In genomic region chr5:134127376-134127861, GRCh38 we compare ENCODE assay signal across 9 cellular contexts. TPM values are rescaled to one million over a fixed set of nuclear protein-coding genes. Genes with fewer than 3 reads are reported as not detected.
DNase-seq lines count a peak whose midpoint lies in the region; ATAC-seq and TF ChIP-seq lines count a peak whose summit lies in the region.
"Had no signal": no experiment of that assay in that cellular context is flagged by ENCODE, and none has a peak within 500 bp of the region (broad histone marks: within the 10 kb centered on the region; RNA-seq: fewer than 3 reads in every experiment).

No MANE protein-coding gene starts in this region.

- H3K4me1 ChIP-seq in colonic mucosa, result no peaks in the 10 kb centered on the region

- ATAC-seq in GM18520 (IDR thresholded peaks at IDR 0.05; ENCODE audit: unreplicated experiment) (peak; percentile 44), HG03175 (IDR thresholded peaks at IDR 0.05; ENCODE audit: unreplicated experiment) (peak; percentile 56)

- H3K27me3 Mint-ChIP-seq in neural crest cell (ENCODE audit: low read depth), result no peaks in the 10 kb centered on the region

- H3K4me3 ChIP-seq in colonic mucosa, result no peak overlapping the region

- no peaks in the 10 kb centered on the region for H3K36me3 Mint-ChIP-seq in neural crest cell (ENCODE audit: low read depth)

- intact Hi-C loops in colonic mucosa (cut with DNase I), result no loop called here

- DNase-seq in astrocyte of the hippocampus (ENCODE audit: low read depth, low spot score) (peak; percentile 91), neural crest cell (ENCODE audit: low read depth, low spot score) (no peak), colonic mucosa (no peak), erythroblast (lab: John Stamatoyannopoulos, UW) (no peak), NK-92 (lab: John Stamatoyannopoulos, UW; ENCODE audit: unreplicated experiment) (no peak), retina (no peak)
- DNase-seq: OCI-M1 had no signal

- no peaks in the 10 kb centered on the region for H3K9me3 Mint-ChIP-seq in neural crest cell

- H3K27me3 ChIP-seq in colonic mucosa, result no peaks in the 10 kb centered on the region

- no peak overlapping the region for H3K27ac Mint-ChIP-seq in neural crest cell (ENCODE audit: unreplicated experiment)

- no peak overlapping the region for H3K9ac ChIP-seq in colonic mucosa (ENCODE audit: low read depth in 2 of 2, low read length in 2 of 2)

- H3K4me3 Mint-ChIP-seq in neural crest cell, result peak overlapping the region; percentile 38

- peaks cover 13% of the 10 kb centered on the region for H3K4me1 Mint-ChIP-seq in neural crest cell

- no peaks in the 10 kb centered on the region for H3K36me3 ChIP-seq in colonic mucosa

- no peak for TF ChIP-seq CTCF in neural crest cell (conservative IDR thresholded peaks at IDR 0.05)
- TF ChIP-seq CTCF in colonic mucosa (IDR thresholded peaks at IDR 0.05), result no peak

- H3K27ac ChIP-seq in colonic mucosa, result no peak overlapping the region

- H3K9me3 ChIP-seq in colonic mucosa, result no peaks in the 10 kb centered on the region

- TF ChIP-seq POLR2A in erythroblast (IDR thresholded peaks at IDR 0.05; ENCODE audit: low read length), result no peak

RNA-seq across cellular contexts. Expression of gene TCF7, which starts 12.9 kb away (rescaled TPM):
- total RNA-seq in neural crest cell (18.0 and 19.3 TPM in 2 replicates), colonic mucosa (1 to 10 TPM; 4.3 to 9.4 TPM)

RNA-seq across cellular contexts. Expression of gene SKP1, which starts 49.3 kb away (rescaled TPM):
- total RNA-seq in neural crest cell (329 and 340 TPM in 2 replicates), colonic mucosa (100 to 1,000 TPM; 235 to 272 TPM)
